9 cellular contexts compared by ENCODE assay signal in genomic region chr12:113070117-113070906, GRCh38. TPM values are rescaled to one million over a fixed set of nuclear protein-coding genes. Genes with fewer than 3 reads are reported as not detected.
A peak's percentile ranks its signal among the peaks of the same experiment; 100 is the strongest.
DNase-seq lines count a peak whose midpoint lies in the region; ATAC-seq and TF ChIP-seq lines count a peak whose summit lies in the region.
"Had no signal": no experiment of that assay in that cellular context is flagged by ENCODE, and none has a peak within 500 bp of the region (broad histone marks: within the 10 kb centered on the region; RNA-seq: fewer than 3 reads in every experiment).

No MANE protein-coding gene starts in this region.

- ATAC-seq in GM18511 (IDR thresholded peaks at IDR 0.05; ENCODE audit: unreplicated experiment) (peak; percentile 53), GM21825 (IDR thresholded peaks at IDR 0.05; ENCODE audit: unreplicated experiment) (no peak), HG02759 (IDR thresholded peaks at IDR 0.05; ENCODE audit: unreplicated experiment) (no peak)

- H3K4me3 Mint-ChIP-seq in IgD-negative memory B cell: peak overlapping the region in 3 of 4 donors; percentile 30 to 73 (median 66)
- H3K4me3 Mint-ChIP-seq in activated naive CD4-positive, alpha-beta T cell treated with anti-CD3 and anti-CD28 coated beads, Interleukin-2, amount 50 U/mL, for 24 hours: peak overlapping the region; percentile 15
- no peak overlapping the region for H3K4me3 Mint-ChIP-seq in glutamatergic neuron (ENCODE audit: unreplicated experiment)

- H3K36me3 ChIP-seq in spleen: peaks cover 0 to 18% (median 0%) of the 10 kb centered on the region in 6 donors

- intact Hi-C loops in spleen (cut with DNase I; ENCODE audit: low total_unique reads): no loop called here

- H3K27ac ChIP-seq in spleen: peak overlapping the region; percentile 55 to 88 (median 80)

- peaks cover 4% of the 10 kb centered on the region for H3K27me3 Mint-ChIP-seq in IgD-negative memory B cell
- H3K27me3 Mint-ChIP-seq in activated naive CD4-positive, alpha-beta T cell treated with anti-CD3 and anti-CD28 coated beads, Interleukin-2, amount 50 U/mL, for 24 hours: no peaks in the 10 kb centered on the region
- H3K27me3 Mint-ChIP-seq in glutamatergic neuron (ENCODE audit: unreplicated experiment): peaks cover 19% of the 10 kb centered on the region

- H3K4me1 Mint-ChIP-seq in IgD-negative memory B cell: peaks cover 46 to 59% (median 57%) of the 10 kb centered on the region in 3 donors
- H3K4me1 Mint-ChIP-seq in activated naive CD4-positive, alpha-beta T cell treated with anti-CD3 and anti-CD28 coated beads, Interleukin-2, amount 50 U/mL, for 24 hours: peaks cover 77% of the 10 kb centered on the region
- H3K4me1 Mint-ChIP-seq in glutamatergic neuron (ENCODE audit: low read depth, unreplicated experiment): peaks cover 9% of the 10 kb centered on the region

- H3K9me3 ChIP-seq in spleen: no peaks in the 10 kb centered on the region

- H3K4me1 ChIP-seq in spleen: peaks cover 40 to 100% (median 98%) of the 10 kb centered on the region in 6 donors

- TF ChIP-seq CTCF in spleen (IDR thresholded peaks at IDR 0.05 in 8 of 11, conservative IDR thresholded peaks at IDR 0.05 in 3 of 11) (no peak), glutamatergic neuron (IDR thresholded peaks at IDR 0.05; ENCODE audit: partially characterized antibody, unreplicated experiment) (no peak)

- no peaks in the 10 kb centered on the region for H3K36me3 Mint-ChIP-seq in IgD-negative memory B cell
- no peaks in the 10 kb centered on the region for H3K36me3 Mint-ChIP-seq in activated naive CD4-positive, alpha-beta T cell treated with anti-CD3 and anti-CD28 coated beads, Interleukin-2, amount 50 U/mL, for 24 hours
- peaks cover 4% of the 10 kb centered on the region for H3K36me3 Mint-ChIP-seq in glutamatergic neuron (ENCODE audit: unreplicated experiment)

- 27 to 41% (median 33%) methylated on average over 9 to 15 of the region's 15 CpGs for WGBS in spleen, 5 donors

- no peaks in the 10 kb centered on the region for H3K9me3 Mint-ChIP-seq in IgD-negative memory B cell
- H3K9me3 Mint-ChIP-seq in activated naive CD4-positive, alpha-beta T cell treated with anti-CD3 and anti-CD28 coated beads, Interleukin-2, amount 50 U/mL, for 24 hours: no peaks in the 10 kb centered on the region
- peaks cover 5% of the 10 kb centered on the region for H3K9me3 Mint-ChIP-seq in glutamatergic neuron (ENCODE audit: unreplicated experiment)

- peak overlapping the region in 5 of 8 donors; percentile 3 to 57 (median 10) for H3K4me3 ChIP-seq in spleen
- H3K4me3 ChIP-seq: skin epidermis had no signal

- no peaks in the 10 kb centered on the region for H3K27me3 ChIP-seq in spleen (replicated peaks in 1 of 7)

- DNase-seq in spleen (peak; percentile 95), NCI-H510A (lab: John Stamatoyannopoulos, UW) (no peak), glutamatergic neuron (no peak)

- no peak for TF ChIP-seq POLR2A in spleen (IDR thresholded peaks at IDR 0.05)

- H3K27ac Mint-ChIP-seq in IgD-negative memory B cell (peak overlapping the region; percentile 59 to 90 (median 88)), glutamatergic neuron (ENCODE audit: unreplicated experiment) (no peak overlapping the region)
- peak overlapping the region; percentile 86 for H3K27ac Mint-ChIP-seq in activated naive CD4-positive, alpha-beta T cell treated with anti-CD3 and anti-CD28 coated beads, Interleukin-2, amount 50 U/mL, for 24 hours

RNA-seq across cellular contexts. Expression of gene DTX1, which starts 13.8 kb away (rescaled TPM):
- polyA plus RNA-seq in IgD-negative memory B cell (0.61 TPM), spleen (100 to 1,000 TPM in 1 of 3 donors, 10 to 100 TPM in 2; 53.4 to 102 (median 96.7) TPM)
- total RNA-seq in spleen (100 to 1,000 TPM in 2 of 7 donors, 10 to 100 TPM in 5; 54.6 to 141 (median 76.1) TPM), glutamatergic neuron (ENCODE audit: unreplicated experiment) (4.3 TPM)

Comparison
In these comparisons a context has a peak if more than half of its experiments do, and no peak if none do; other contexts are left out.
1. RNA of gene DTX1, which starts 13.8 kb away (total RNA-seq): 54.6 to 141 TPM in spleen; 4.3 TPM in glutamatergic neuron (single experiment); every median in the first group is over 10 times any median in the second.